ENCODE assay signal across 18 cellular contexts in genomic region chrX:28120076-28120475, GRCh38.
"Had no signal": no experiment of that assay in that cellular context is flagged by ENCODE, and none has a peak within 500 bp of the region (broad histone marks: within the 10 kb centered on the region; RNA-seq: fewer than 3 reads in every experiment).

No MANE protein-coding gene starts in this region.

- H3K4me3 ChIP-seq: coronary artery, esophagus muscularis mucosa, heart right ventricle, neural progenitor cell, prostate gland, tibial artery, uterus had no signal

- ATAC-seq: activated CD8-positive, alpha-beta T cell treated with anti-CD3 and anti-CD28 coated beads for 36 hours; heart right ventricle; naive thymus-derived CD4-positive, alpha-beta T cell; right cardiac atrium; stimulated activated naive CD8-positive, alpha-beta T cell treated with anti-CD3 and anti-CD28 coated beads, Interleukin-15, Interleukin-2, amounts not matched to agents 100 U/mL and 50 U/mL, for 24 hours had no signal

- DNase-seq: activated B cell treated with CpG ODN at 0.5 μM for 24 hours; activated CD4-positive, alpha-beta T cell treated with anti-CD3 and anti-CD28 coated beads, Interleukin-2, amount 10 ng/mL, durations not matched to agents 24 days and 14 days; activated CD8-positive, alpha-beta T cell treated with anti-CD3 and anti-CD28 coated beads for 36 hours; activated naive CD4-positive, alpha-beta T cell treated with Interleukin-2 at 50 U/mL for 16 hours; activated T-cell treated with anti-CD3 and anti-CD28 coated beads, Interleukin-2, amount 50 U/mL, for 1 hour; heart right ventricle; mesenchymal stem cell; naive thymus-derived CD4-positive, alpha-beta T cell; right cardiac atrium; stimulated activated CD4-positive, alpha-beta T cell treated with anti-CD3 and anti-CD28 coated beads, Interleukin-2, amount 100 ng/mL, for 24 hours; stimulated activated naive CD8-positive, alpha-beta T cell treated with anti-CD3 and anti-CD28 coated beads, Interleukin-15, Interleukin-2, amounts not matched to agents 100 U/mL and 50 U/mL, for 24 hours; substantia nigra; tibial artery; uterus had no signal
